14 cellular contexts compared by ENCODE assay signal in the genomic region with DNA sequence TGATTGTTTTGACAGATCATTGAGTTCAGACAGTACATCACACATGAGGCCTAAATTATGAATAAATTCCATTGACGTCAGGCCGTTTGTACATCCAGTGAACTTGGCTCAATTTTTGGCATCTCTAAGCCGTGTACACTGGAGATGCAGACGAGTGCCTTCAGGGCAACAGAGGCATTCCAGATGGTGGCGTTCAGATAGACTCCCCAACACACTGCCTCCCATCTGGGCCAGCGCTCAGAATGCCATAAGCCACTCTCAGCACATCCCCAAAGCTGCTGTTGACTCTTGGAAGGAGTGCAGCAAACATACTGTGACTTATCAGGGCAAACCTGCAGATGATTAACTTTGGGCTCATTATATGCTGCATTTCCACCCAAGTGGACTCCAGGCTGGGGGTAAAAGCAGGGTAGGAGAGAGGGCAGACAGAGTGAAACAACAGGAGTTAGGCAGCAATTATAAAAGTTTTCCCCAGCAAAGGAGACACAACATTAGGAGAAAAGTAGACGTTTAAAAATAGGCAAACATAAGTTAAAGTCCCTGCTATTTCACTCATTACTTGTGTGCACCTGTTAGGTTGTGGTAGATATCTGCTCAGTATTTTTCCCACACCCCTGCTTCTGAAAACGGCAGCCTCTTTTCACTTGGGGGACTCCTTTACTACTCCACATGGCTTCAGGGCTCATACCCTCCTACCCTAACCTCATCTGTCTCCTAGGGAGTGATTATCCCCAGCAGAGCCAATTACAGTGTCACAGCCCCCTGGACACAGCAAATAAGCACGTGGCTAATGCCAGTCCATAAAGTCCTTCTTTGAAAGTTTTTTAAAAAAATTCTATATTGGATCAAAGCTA.
DNase-seq lines count a peak whose midpoint lies in the region; ATAC-seq and TF ChIP-seq lines count a peak whose summit lies in the region.
"Had no signal": no experiment of that assay in that cellular context is flagged by ENCODE, and none has a peak within 500 bp of the region (broad histone marks: within the 10 kb centered on the region; RNA-seq: fewer than 3 reads in every experiment).

No MANE protein-coding gene starts in this region.

- intact Hi-C loops in natural killer cell (cut with micrococcal nuclease), result no loop called here
- intact Hi-C loops in colonic mucosa (cut with DNase I), result no loop called here

- DNase-seq in natural killer cell (no peak), colonic mucosa (peak; percentile 60), RPMI8226 (no peak), activated gamma-delta T cell treated with Interleukin-2 at 50 U/mL for 16 hours (no peak), brain microvascular endothelial cell (no peak)
- no peak for DNase-seq in natural killer cell treated with Interleukin-12 subunit alpha and Interleukin-12 subunit beta and Interleukin-15 and Interleukin-18, amount 100 ng/mL, for 72 hours (ENCODE audit: low spot score)
- DNase-seq: NCI-H2029 treated with DMSO at 0.1 percent for 48 hours, T-helper 9 cell, tibial artery had no signal

- WGBS in liver, result 28% methylated on average over 9 of the region's 9 CpGs

- H3K9ac ChIP-seq in colonic mucosa (ENCODE audit: low read depth in 2 of 2, low read length in 2 of 2) (peak overlapping the region in 1 of 2 donors; percentile 68), liver (ENCODE audit: low read depth in 1 of 2, low read length in 2 of 2) (peak overlapping the region; percentile 37 to 92)

- no peak for ATAC-seq in natural killer cell
- no peak for ATAC-seq in natural killer cell treated with Interleukin-12 subunit alpha and Interleukin-12 subunit beta and Interleukin-15 and Interleukin-18, amount 100 ng/mL, for 72 hours
- ATAC-seq in HG02623 (IDR thresholded peaks at IDR 0.05; ENCODE audit: unreplicated experiment), result no peak
- ATAC-seq: activated naive CD4-positive, alpha-beta T cell treated with anti-CD3 and anti-CD28 coated beads, Interleukin-2, amount 50 U/mL, for 72 hours had no signal

- peak; percentile 36 to 67 for TF ChIP-seq RAD21 in liver (IDR thresholded peaks at IDR 0.05)

- H3K4me3 ChIP-seq in colonic mucosa, result no peak overlapping the region
- H3K4me3 ChIP-seq in liver (ENCODE audit: low read depth in 1 of 3, low read length in 3 of 3), result no peak overlapping the region
- H3K4me3 ChIP-seq in brain microvascular endothelial cell (ENCODE audit: low read depth, low read length), result no peak overlapping the region
- H3K4me3 ChIP-seq: tibial artery had no signal

- H3K36me3 ChIP-seq in colonic mucosa (no peaks in the 10 kb centered on the region), liver (ENCODE audit: control insufficient read depth in 4 of 4, insufficient read depth in 3 of 4, low read depth in 1 of 4, low read length in 3 of 4) (no peaks in the 10 kb centered on the region), brain microvascular endothelial cell (replicated peaks) (no peaks in the 10 kb centered on the region)
- H3K36me3 ChIP-seq: tibial artery had no signal

- H3K9me3 Mint-ChIP-seq in natural killer cell, result peaks cover 0 to 2% of the 10 kb centered on the region in 2 donors
- peaks cover 11% of the 10 kb centered on the region for H3K9me3 Mint-ChIP-seq in natural killer cell treated with Interleukin-12 subunit alpha and Interleukin-12 subunit beta and Interleukin-15 and Interleukin-18, amount 100 ng/mL, for 72 hours
- H3K9me3 Mint-ChIP-seq: dendritic cell treated with granulocyte-macrophage colony-stimulating factor and Interleukin-4, amounts not matched to agents 40 ng/mL and 50 ng/mL, for 4 days had no signal

- H3K4me1 ChIP-seq in colonic mucosa (peaks cover 3% of the 10 kb centered on the region), liver (ENCODE audit: control insufficient read depth in 4 of 4, insufficient read depth in 4 of 4, low read length in 3 of 4) (peaks cover 2 to 34% (median 27%) of the 10 kb centered on the region in 4 donors)
- H3K4me1 ChIP-seq: tibial artery had no signal

- H3K27ac ChIP-seq in colonic mucosa (peak overlapping the region; percentile 70), liver (ENCODE audit: low read depth in 1 of 2, low read length in 2 of 2) (peak overlapping the region; percentile 92), brain microvascular endothelial cell (no peak overlapping the region)
- H3K27ac ChIP-seq: tibial artery had no signal

- H3K9me3 ChIP-seq in colonic mucosa (no peaks in the 10 kb centered on the region), liver (ENCODE audit: control insufficient read depth in 4 of 4, low read length in 3 of 4) (no peaks in the 10 kb centered on the region)
- H3K9me3 ChIP-seq: tibial artery had no signal

- peaks cover 33 to 40% of the 10 kb centered on the region in 2 donors for H3K4me1 Mint-ChIP-seq in natural killer cell
- H3K4me1 Mint-ChIP-seq in natural killer cell treated with Interleukin-12 subunit alpha and Interleukin-12 subunit beta and Interleukin-15 and Interleukin-18, amount 100 ng/mL, for 72 hours (ENCODE audit: low read depth in 2 of 2), result peaks cover 32 to 41% of the 10 kb centered on the region in 2 donors

- H3K27me3 ChIP-seq in colonic mucosa (no peaks in the 10 kb centered on the region), liver (ENCODE audit: control insufficient read depth in 4 of 4, insufficient read depth in 4 of 4, low read length in 3 of 4) (no peaks in the 10 kb centered on the region), brain microvascular endothelial cell (replicated peaks) (no peaks in the 10 kb centered on the region)
- H3K27me3 ChIP-seq: tibial artery had no signal

- in situ Hi-C loops in brain microvascular endothelial cell (cut with HindIII; ENCODE audit: low pct_ligation_motif_present, low sequenced_read_pairs), result no loop called here

- peaks cover 7% of the 10 kb centered on the region for H3K36me3 Mint-ChIP-seq in natural killer cell
- H3K36me3 Mint-ChIP-seq in natural killer cell treated with Interleukin-12 subunit alpha and Interleukin-12 subunit beta and Interleukin-15 and Interleukin-18, amount 100 ng/mL, for 72 hours, result peaks cover 26% of the 10 kb centered on the region

- peak overlapping the region; percentile 17 to 47 for H3K27ac Mint-ChIP-seq in natural killer cell
- H3K27ac Mint-ChIP-seq in natural killer cell treated with Interleukin-12 subunit alpha and Interleukin-12 subunit beta and Interleukin-15 and Interleukin-18, amount 100 ng/mL, for 72 hours, result peak overlapping the region in 1 of 2 donors; percentile 76
- H3K27ac Mint-ChIP-seq: dendritic cell treated with granulocyte-macrophage colony-stimulating factor and Interleukin-4, amounts not matched to agents 40 ng/mL and 50 ng/mL, for 4 days; memory B cell had no signal

- TF ChIP-seq CTCF in natural killer cell (IDR thresholded peaks at IDR 0.05), result no peak
- no peak for TF ChIP-seq CTCF in colonic mucosa (IDR thresholded peaks at IDR 0.05)
- TF ChIP-seq CTCF in liver (IDR thresholded peaks at IDR 0.05; ENCODE audit: low read depth, low read length, missing input control), result no peak
- no peak for TF ChIP-seq CTCF in brain microvascular endothelial cell (IDR thresholded peaks at IDR 0.05; ENCODE audit: low read depth, low read length, missing control alignments)

- peaks cover 0 to 2% of the 10 kb centered on the region in 2 donors for H3K27me3 Mint-ChIP-seq in natural killer cell (ENCODE audit: low read depth in 2 of 2)
- H3K27me3 Mint-ChIP-seq in natural killer cell treated with Interleukin-12 subunit alpha and Interleukin-12 subunit beta and Interleukin-15 and Interleukin-18, amount 100 ng/mL, for 72 hours, result peaks cover 0 to 3% of the 10 kb centered on the region in 2 donors
- H3K27me3 Mint-ChIP-seq: dendritic cell treated with granulocyte-macrophage colony-stimulating factor and Interleukin-4, amounts not matched to agents 40 ng/mL and 50 ng/mL, for 4 days; memory B cell had no signal

- H3K4me3 Mint-ChIP-seq in natural killer cell, result no peak overlapping the region
- H3K4me3 Mint-ChIP-seq in natural killer cell treated with Interleukin-12 subunit alpha and Interleukin-12 subunit beta and Interleukin-15 and Interleukin-18, amount 100 ng/mL, for 72 hours, result no peak overlapping the region
- H3K4me3 Mint-ChIP-seq: dendritic cell treated with granulocyte-macrophage colony-stimulating factor and Interleukin-4, amounts not matched to agents 40 ng/mL and 50 ng/mL, for 4 days; memory B cell had no signal

TF ChIP-seq in liver, 16 proteins besides CTCF, POLR2A, EP300 and RAD21 (continues in another document):
- TF ChIP-seq, protein P1, sequence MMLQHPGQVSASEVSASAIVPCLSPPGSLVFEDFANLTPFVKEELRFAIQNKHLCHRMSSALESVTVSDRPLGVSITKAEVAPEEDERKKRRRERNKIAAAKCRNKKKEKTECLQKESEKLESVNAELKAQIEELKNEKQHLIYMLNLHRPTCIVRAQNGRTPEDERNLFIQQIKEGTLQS (IDR thresholded peaks at IDR 0.05), result no peak
- peak; percentile 51 to 54 for TF ChIP-seq JUND (IDR thresholded peaks at IDR 0.05)
- TF ChIP-seq NR2F2 (IDR thresholded peaks at IDR 0.05), result no peak
- peak; percentile 14 for TF ChIP-seq FOXA1 (IDR thresholded peaks at IDR 0.05)
- TF ChIP-seq HNF4G (IDR thresholded peaks at IDR 0.05), result peak; percentile 62
- peak; percentile 67 to 75 for TF ChIP-seq HNF4A (conservative IDR thresholded peaks at IDR 0.05)
- peak; percentile 89 for TF ChIP-seq TAF1 (conservative IDR thresholded peaks at IDR 0.05)
- TF ChIP-seq, protein P2, sequence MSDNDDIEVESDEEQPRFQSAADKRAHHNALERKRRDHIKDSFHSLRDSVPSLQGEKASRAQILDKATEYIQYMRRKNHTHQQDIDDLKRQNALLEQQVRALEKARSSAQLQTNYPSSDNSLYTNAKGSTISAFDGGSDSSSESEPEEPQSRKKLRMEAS (IDR thresholded peaks at IDR 0.05), result peak; percentile 66
- peak in 1 of 2 donors; percentile 4 for TF ChIP-seq EGR1 (IDR thresholded peaks at IDR 0.05; ENCODE audit: low read depth in 2 of 2)
- TF ChIP-seq GABPA (IDR thresholded peaks at IDR 0.05 in 1 of 2, conservative IDR thresholded peaks at IDR 0.05 in 1 of 2), result no peak
- peak; percentile 14 for TF ChIP-seq YY1 (IDR thresholded peaks at IDR 0.05)
- TF ChIP-seq FOXA2 (IDR thresholded peaks at IDR 0.05), result peak; percentile 82
- peak; percentile 95 for TF ChIP-seq SP1 (IDR thresholded peaks at IDR 0.05)
